Comparison of ENCODE assay signal across 1 cellular context in the genomic region with DNA sequence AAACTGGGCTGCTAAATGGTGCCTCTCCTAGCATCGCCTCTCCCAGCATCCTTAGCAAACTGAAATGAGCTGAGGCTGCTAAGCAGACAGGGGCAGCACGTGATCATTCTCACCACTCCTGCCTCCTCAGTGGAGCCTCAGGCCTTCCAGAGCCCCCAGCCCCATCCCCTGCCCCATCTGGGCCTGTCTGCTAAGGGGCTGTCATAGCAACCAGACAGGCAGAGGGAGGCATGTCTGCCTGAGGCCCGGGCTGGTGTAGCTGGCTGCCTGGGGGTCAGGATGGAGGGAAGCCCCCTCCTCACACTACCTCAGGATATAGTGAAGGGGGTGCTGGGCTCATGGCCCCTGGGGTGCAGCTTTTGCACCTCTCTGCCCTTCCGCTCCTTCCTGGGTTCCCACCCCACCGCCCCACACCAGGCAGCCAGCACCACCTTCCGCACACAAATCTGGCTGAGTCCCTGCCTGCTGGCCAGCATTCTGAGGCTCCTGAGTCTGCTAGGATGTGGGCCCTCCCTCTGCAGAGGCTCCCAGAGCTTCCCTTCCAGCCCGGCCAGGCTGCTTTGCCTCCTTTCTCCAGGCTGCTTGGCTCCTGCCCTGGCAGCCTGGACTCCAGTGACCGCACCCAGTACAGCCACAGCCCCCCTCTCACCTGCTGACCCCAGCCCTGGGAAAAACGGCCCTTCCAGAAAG.
TF ChIP-seq lines count a peak whose summit lies in the region.

No MANE protein-coding gene starts in this region.

TF ChIP-seq in H1, 55 proteins besides CTCF, POLR2A, EP300 and RAD21:
- no peak for TF ChIP-seq SRF (IDR thresholded peaks at IDR 0.05; ENCODE audit: low read depth, low read length)
- no peak for TF ChIP-seq PHF8 (conservative IDR thresholded peaks at IDR 0.05; ENCODE audit: low read depth, low read length)
- no peak for TF ChIP-seq SIX5 (IDR thresholded peaks at IDR 0.05; ENCODE audit: low read depth, low read length)
- TF ChIP-seq KDM1A (IDR thresholded peaks at IDR 0.05; ENCODE audit: borderline replicate concordance, low read length), result no peak
- no peak for TF ChIP-seq RXRA (IDR thresholded peaks at IDR 0.05; ENCODE audit: insufficient read depth, low read depth, low read length)
- no peak for TF ChIP-seq SP1 (IDR thresholded peaks at IDR 0.05; ENCODE audit: low read depth, low read length)
- no peak for TF ChIP-seq EGR1 (IDR thresholded peaks at IDR 0.05; ENCODE audit: borderline replicate concordance, low read depth, low read length)
